ENCODE assay signal across 4 cellular contexts in genomic region chr18:75156831-75157230, GRCh38.
"Had no signal": no experiment of that assay in that cellular context is flagged by ENCODE, and none has a peak within 500 bp of the region (broad histone marks: within the 10 kb centered on the region; RNA-seq: fewer than 3 reads in every experiment).

No MANE protein-coding gene starts in this region.

- DNase-seq: H9, HCEC 1CT, IMR-90 had no signal

- H3K27ac Mint-ChIP-seq: GM23338, H9 had no signal

- H3K4me3 ChIP-seq: GM23338 had no signal

- ATAC-seq: GM23338 had no signal

- H3K4me3 Mint-ChIP-seq: GM23338, H9 had no signal
